ENCODE assay signal across 11 cellular contexts in genomic region chr13:51397262-51397933, GRCh38. TPM values are rescaled to one million over a fixed set of nuclear protein-coding genes. Genes with fewer than 3 reads are reported as not detected.
DNase-seq lines count a peak whose midpoint lies in the region; ATAC-seq and TF ChIP-seq lines count a peak whose summit lies in the region.
"Had no signal": no experiment of that assay in that cellular context is flagged by ENCODE, and none has a peak within 500 bp of the region (broad histone marks: within the 10 kb centered on the region; RNA-seq: fewer than 3 reads in every experiment).

No MANE protein-coding gene starts in this region.

- H3K4me3 ChIP-seq in heart right ventricle (no peak overlapping the region), rectal smooth muscle tissue (ENCODE audit: low read length) (no peak overlapping the region)

- ATAC-seq in heart right ventricle, result peak in 6 of 8 donors; percentile 28 to 79 (median 46)
- ATAC-seq in activated naive CD4-positive, alpha-beta T cell treated with anti-CD3 and anti-CD28 coated beads, Interleukin-2, amount 50 U/mL, for 72 hours, result no peak
- no peak for ATAC-seq in GM18909 (IDR thresholded peaks at IDR 0.05; ENCODE audit: poor library complexity, unreplicated experiment)
- ATAC-seq in HG03342 (IDR thresholded peaks at IDR 0.05; ENCODE audit: unreplicated experiment), result no peak

- DNase-seq in EH (ENCODE audit: low read depth) (peak; percentile 90), heart right ventricle (no peak), NCI-H446 treated with DMSO at 0.1 percent for 48 hours (lab: John Stamatoyannopoulos, UW) (no peak)
- no peak for DNase-seq in activated naive CD4-positive, alpha-beta T cell treated with anti-CD3 and anti-CD28 coated beads, Interleukin-2, amount 50 U/mL, for 72 hours (ENCODE audit: low spot score in 2 of 2)
- DNase-seq: effector CD4-positive, alpha-beta T cell; stimulated activated CD4-positive, alpha-beta T cell treated with anti-CD3 and anti-CD28 coated beads, Interleukin-1b, Interleukin-23, amount 100 ng/mL, for 48 hours had no signal

- H3K36me3 Mint-ChIP-seq in activated naive CD4-positive, alpha-beta T cell treated with anti-CD3 and anti-CD28 coated beads, Interleukin-2, amount 50 U/mL, for 72 hours, result peaks cover 0 to 16% of the 10 kb centered on the region in 2 donors

- H3K27ac ChIP-seq in VCaP, result peak overlapping the region; percentile 43; the same call in 1 of the 2 replicates
- H3K27ac ChIP-seq in heart right ventricle, result peak overlapping the region in 3 of 10 donors; percentile 10 to 39 (median 26)
- peak overlapping the region; percentile 60 for H3K27ac ChIP-seq in rectal smooth muscle tissue (ENCODE audit: low read depth, low read length)

- H3K27ac Mint-ChIP-seq in activated naive CD4-positive, alpha-beta T cell treated with anti-CD3 and anti-CD28 coated beads, Interleukin-2, amount 50 U/mL, for 72 hours, result no peak overlapping the region
- H3K27ac Mint-ChIP-seq: T-helper 2 cell treated with Interferon-gamma antibody and Interleukin-4, amounts not matched to agents 5 μg/mL and 100 μg/mL, for 36 hours had no signal

- intact Hi-C loops in heart right ventricle (cut with DNase I), result no loop called here

- H3K9me3 Mint-ChIP-seq in activated naive CD4-positive, alpha-beta T cell treated with anti-CD3 and anti-CD28 coated beads, Interleukin-2, amount 50 U/mL, for 72 hours, result no peaks in the 10 kb centered on the region
- H3K9me3 Mint-ChIP-seq: T-helper 2 cell treated with Interferon-gamma antibody and Interleukin-4, amounts not matched to agents 5 μg/mL and 100 μg/mL, for 36 hours had no signal

- H3K36me3 ChIP-seq in heart right ventricle, result peaks cover 0 to 38% (median 0%) of the 10 kb centered on the region in 9 donors
- no peaks in the 10 kb centered on the region for H3K36me3 ChIP-seq in rectal smooth muscle tissue (ENCODE audit: control insufficient read depth, insufficient read depth, low read length)

- WGBS in heart right ventricle, 2 donors, result 73 to 75% methylated on average over 6 of the region's 6 CpGs

- TF ChIP-seq CTCF in VCaP (conservative IDR thresholded peaks at IDR 0.05) (no peak), heart right ventricle (IDR thresholded peaks at IDR 0.05) (no peak)

- H3K4me1 ChIP-seq in heart right ventricle (peaks cover 0 to 31% (median 17%) of the 10 kb centered on the region in 9 donors), rectal smooth muscle tissue (ENCODE audit: control insufficient read depth, insufficient read depth, low read length) (peaks cover 8% of the 10 kb centered on the region)

- H3K9me3 ChIP-seq in heart right ventricle, result no peaks in the 10 kb centered on the region

- H3K9ac ChIP-seq in rectal smooth muscle tissue (ENCODE audit: low read length), result no peak overlapping the region

- H3K27me3 ChIP-seq in heart right ventricle (no peaks in the 10 kb centered on the region), rectal smooth muscle tissue (ENCODE audit: control insufficient read depth, insufficient read depth, low read length) (no peaks in the 10 kb centered on the region)

RNA-seq across cellular contexts. Expression of gene INTS6, which starts 55.4 kb away (rescaled TPM):
- total RNA-seq in heart right ventricle, result 10 to 100 TPM; 20.2 to 31.1 (median 24.8) TPM
- 10 to 100 TPM in 1 of 2 donors, 1 to 10 TPM in 1; 7.1 to 11.0 TPM for polyA plus RNA-seq in heart right ventricle
- 10 to 100 TPM; 49.7 to 53.4 TPM for total RNA-seq in activated naive CD4-positive, alpha-beta T cell treated with anti-CD3 and anti-CD28 coated beads, Interleukin-2, amount 50 U/mL, for 72 hours

RNA-seq across cellular contexts. Expression of gene SERPINE3, which starts 57.9 kb away (rescaled TPM):
- not detected for total RNA-seq in heart right ventricle
- polyA plus RNA-seq in heart right ventricle, result under 1 TPM in 1 of 2 donors, not detected in 1; 0.01 TPM
- not detected for total RNA-seq in activated naive CD4-positive, alpha-beta T cell treated with anti-CD3 and anti-CD28 coated beads, Interleukin-2, amount 50 U/mL, for 72 hours

Comparison
In these comparisons a context has a peak if more than half of its experiments do, and no peak if none do; other contexts are left out.
1. ATAC-seq: peak in heart right ventricle (6 of 8); none in activated naive CD4-positive, alpha-beta T cell treated with anti-CD3 and anti-CD28 coated beads, Interleukin-2, amount 50 U/mL, for 72 hours (0 of 2), GM18909 (single experiment) and HG03342 (single experiment).